1 cellular context compared by ENCODE assay signal in the genomic region with DNA sequence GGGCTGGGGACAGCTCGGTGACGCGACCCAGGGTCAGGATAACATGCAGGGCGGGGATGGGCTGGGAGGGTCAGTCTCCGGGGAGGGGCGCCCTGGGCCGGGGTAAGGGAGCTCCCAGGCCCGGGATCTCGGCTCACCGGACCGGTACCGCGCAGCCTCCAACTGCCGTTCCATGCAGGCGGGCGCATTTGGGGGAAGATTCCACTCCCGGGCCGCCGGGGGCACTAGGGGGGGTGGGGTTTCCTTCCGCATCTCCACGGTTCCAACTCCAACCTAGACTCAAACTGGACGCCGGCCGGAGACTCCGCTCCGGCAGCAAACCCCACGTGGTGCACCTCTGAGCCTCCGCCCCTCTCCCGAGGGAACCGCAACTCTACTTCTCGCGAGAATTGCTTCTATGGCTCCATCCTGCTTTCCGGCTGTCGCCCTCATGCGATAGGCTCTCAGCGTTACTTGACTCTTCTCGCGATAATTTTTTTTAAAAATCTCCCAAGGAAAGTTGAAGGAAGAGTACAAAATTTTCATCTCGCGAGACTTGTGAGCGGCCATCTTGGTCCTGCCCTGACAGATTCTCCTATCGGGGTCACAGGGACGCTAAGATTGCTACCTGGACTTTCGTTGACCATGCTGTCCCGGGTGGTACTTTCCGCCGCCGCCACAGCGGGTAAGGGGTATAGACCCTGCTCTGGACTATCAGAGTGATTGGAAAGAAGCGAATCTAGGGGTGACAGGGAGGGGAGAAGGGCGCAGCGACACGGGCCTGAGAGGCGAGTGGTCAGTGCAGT.
TF ChIP-seq lines count a peak whose summit lies in the region.

A gene with protein sequence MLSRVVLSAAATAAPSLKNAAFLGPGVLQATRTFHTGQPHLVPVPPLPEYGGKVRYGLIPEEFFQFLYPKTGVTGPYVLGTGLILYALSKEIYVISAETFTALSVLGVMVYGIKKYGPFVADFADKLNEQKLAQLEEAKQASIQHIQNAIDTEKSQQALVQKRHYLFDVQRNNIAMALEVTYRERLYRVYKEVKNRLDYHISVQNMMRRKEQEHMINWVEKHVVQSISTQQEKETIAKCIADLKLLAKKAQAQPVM (plus strand): TSS at position 547 of the 785 bp plus-strand sequence. CDS start 78 bp downstream, at position 625.
TSS of gene WDR77 (minus strand) at position 339 of the 785 bp plus-strand sequence. CDS start at position 252, 87 bp downstream.

TF ChIP-seq in GM12878, 131 proteins besides CTCF, POLR2A, EP300 and RAD21 (continued from another document):
- TF ChIP-seq, protein P1, sequence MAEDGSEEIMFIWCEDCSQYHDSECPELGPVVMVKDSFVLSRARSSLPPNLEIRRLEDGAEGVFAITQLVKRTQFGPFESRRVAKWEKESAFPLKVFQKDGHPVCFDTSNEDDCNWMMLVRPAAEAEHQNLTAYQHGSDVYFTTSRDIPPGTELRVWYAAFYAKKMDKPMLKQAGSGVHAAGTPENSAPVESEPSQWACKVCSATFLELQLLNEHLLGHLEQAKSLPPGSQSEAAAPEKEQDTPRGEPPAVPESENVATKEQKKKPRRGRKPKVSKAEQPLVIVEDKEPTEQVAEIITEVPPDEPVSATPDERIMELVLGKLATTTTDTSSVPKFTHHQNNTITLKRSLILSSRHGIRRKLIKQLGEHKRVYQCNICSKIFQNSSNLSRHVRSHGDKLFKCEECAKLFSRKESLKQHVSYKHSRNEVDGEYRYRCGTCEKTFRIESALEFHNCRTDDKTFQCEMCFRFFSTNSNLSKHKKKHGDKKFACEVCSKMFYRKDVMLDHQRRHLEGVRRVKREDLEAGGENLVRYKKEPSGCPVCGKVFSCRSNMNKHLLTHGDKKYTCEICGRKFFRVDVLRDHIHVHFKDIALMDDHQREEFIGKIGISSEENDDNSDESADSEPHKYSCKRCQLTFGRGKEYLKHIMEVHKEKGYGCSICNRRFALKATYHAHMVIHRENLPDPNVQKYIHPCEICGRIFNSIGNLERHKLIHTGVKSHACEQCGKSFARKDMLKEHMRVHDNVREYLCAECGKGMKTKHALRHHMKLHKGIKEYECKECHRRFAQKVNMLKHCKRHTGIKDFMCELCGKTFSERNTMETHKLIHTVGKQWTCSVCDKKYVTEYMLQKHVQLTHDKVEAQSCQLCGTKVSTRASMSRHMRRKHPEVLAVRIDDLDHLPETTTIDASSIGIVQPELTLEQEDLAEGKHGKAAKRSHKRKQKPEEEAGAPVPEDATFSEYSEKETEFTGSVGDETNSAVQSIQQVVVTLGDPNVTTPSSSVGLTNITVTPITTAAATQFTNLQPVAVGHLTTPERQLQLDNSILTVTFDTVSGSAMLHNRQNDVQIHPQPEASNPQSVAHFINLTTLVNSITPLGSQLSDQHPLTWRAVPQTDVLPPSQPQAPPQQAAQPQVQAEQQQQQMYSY (CRISPR knock-in tag; IDR thresholded peaks at IDR 0.05), result no peak
- TF ChIP-seq CREB1 (IDR thresholded peaks at IDR 0.05; ENCODE audit: low read depth) (no peak; the same call in none of the 2 replicates), NFXL1 (IDR thresholded peaks at IDR 0.05; ENCODE audit: borderline replicate concordance) (no peak), CEBPB (IDR thresholded peaks at IDR 0.05; ENCODE audit: borderline replicate concordance in 1 of 2, low read depth in 2 of 2, low read length in 2 of 2) (no peak), NR2C2 (IDR thresholded peaks at IDR 0.05; ENCODE audit: borderline replicate concordance, control insufficient read depth, insufficient read length, low read depth) (no peak), SMARCA5 (IDR thresholded peaks at IDR 0.05) (no peak), HDAC6 (IDR thresholded peaks at IDR 0.05; ENCODE audit: unreplicated experiment) (no peak), TCF3 (IDR thresholded peaks at IDR 0.05; ENCODE audit: borderline replicate concordance, insufficient read depth, low read depth, low read length) (no peak), TAF1 (IDR thresholded peaks at IDR 0.05; ENCODE audit: borderline replicate concordance, low read depth, low read length) (peak; percentile 86; the same call in 1 of the 2 replicates), SPI1 (IDR thresholded peaks at IDR 0.05; ENCODE audit: borderline replicate concordance, insufficient read depth, low read depth, low read length) (no peak), BHLHE40 (IDR thresholded peaks at IDR 0.05; ENCODE audit: borderline replicate concordance in 1 of 2, low read depth in 2 of 2, low read length in 1 of 2) (no peak), YY1 (IDR thresholded peaks at IDR 0.05; ENCODE audit: low read depth, low read length) (peak; percentile 97), TCF12 (IDR thresholded peaks at IDR 0.05; ENCODE audit: low read depth, low read length) (0 out of 2 replicates have a peak, but pooled peaks have one; percentile 4), ATF7 (IDR thresholded peaks at IDR 0.05; ENCODE audit: low read depth) (0 out of 2 replicates have a peak, but pooled peaks have one; percentile 14), HCFC1 (IDR thresholded peaks at IDR 0.05; ENCODE audit: low read length) (peak; percentile 39), ZBED1 (IDR thresholded peaks at IDR 0.05; ENCODE audit: borderline replicate concordance) (peak; percentile 78; the same call in 1 of the 2 replicates), ETV6 (conservative IDR thresholded peaks at IDR 0.05 in 1 of 2, IDR thresholded peaks at IDR 0.05 in 1 of 2; ENCODE audit: borderline replicate concordance in 1 of 2, low read depth in 1 of 2) (no peak), SIX5 (IDR thresholded peaks at IDR 0.05; ENCODE audit: low read depth, low read length, severe bottlenecking) (peak; percentile 46), MXI1 (IDR thresholded peaks at IDR 0.05; ENCODE audit: low read depth, low read length) (peak; percentile 96), CBX3 (IDR thresholded peaks at IDR 0.05; ENCODE audit: borderline replicate concordance, low read depth) (no peak), SP1 (IDR thresholded peaks at IDR 0.05; ENCODE audit: low read depth, low read length) (no peak)
- TF ChIP-seq, protein P2, sequence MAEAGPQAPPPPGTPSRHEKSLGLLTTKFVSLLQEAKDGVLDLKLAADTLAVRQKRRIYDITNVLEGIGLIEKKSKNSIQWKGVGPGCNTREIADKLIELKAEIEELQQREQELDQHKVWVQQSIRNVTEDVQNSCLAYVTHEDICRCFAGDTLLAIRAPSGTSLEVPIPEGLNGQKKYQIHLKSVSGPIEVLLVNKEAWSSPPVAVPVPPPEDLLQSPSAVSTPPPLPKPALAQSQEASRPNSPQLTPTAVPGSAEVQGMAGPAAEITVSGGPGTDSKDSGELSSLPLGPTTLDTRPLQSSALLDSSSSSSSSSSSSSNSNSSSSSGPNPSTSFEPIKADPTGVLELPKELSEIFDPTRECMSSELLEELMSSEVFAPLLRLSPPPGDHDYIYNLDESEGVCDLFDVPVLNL (IDR thresholded peaks at IDR 0.05; ENCODE audit: low read depth, low read length), result no peak
- TF ChIP-seq, protein P3, sequence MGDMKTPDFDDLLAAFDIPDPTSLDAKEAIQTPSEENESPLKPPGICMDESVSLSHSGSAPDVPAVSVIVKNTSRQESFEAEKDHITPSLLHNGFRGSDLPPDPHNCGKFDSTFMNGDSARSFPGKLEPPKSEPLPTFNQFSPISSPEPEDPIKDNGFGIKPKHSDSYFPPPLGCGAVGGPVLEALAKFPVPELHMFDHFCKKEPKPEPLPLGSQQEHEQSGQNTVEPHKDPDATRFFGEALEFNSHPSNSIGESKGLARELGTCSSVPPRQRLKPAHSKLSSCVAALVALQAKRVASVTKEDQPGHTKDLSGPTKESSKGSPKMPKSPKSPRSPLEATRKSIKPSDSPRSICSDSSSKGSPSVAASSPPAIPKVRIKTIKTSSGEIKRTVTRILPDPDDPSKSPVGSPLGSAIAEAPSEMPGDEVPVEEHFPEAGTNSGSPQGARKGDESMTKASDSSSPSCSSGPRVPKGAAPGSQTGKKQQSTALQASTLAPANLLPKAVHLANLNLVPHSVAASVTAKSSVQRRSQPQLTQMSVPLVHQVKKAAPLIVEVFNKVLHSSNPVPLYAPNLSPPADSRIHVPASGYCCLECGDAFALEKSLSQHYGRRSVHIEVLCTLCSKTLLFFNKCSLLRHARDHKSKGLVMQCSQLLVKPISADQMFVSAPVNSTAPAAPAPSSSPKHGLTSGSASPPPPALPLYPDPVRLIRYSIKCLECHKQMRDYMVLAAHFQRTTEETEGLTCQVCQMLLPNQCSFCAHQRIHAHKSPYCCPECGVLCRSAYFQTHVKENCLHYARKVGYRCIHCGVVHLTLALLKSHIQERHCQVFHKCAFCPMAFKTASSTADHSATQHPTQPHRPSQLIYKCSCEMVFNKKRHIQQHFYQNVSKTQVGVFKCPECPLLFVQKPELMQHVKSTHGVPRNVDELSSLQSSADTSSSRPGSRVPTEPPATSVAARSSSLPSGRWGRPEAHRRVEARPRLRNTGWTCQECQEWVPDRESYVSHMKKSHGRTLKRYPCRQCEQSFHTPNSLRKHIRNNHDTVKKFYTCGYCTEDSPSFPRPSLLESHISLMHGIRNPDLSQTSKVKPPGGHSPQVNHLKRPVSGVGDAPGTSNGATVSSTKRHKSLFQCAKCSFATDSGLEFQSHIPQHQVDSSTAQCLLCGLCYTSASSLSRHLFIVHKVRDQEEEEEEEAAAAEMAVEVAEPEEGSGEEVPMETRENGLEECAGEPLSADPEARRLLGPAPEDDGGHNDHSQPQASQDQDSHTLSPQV (IDR thresholded peaks at IDR 0.05), result no peak
